ENCODE assay signal across 16 cellular contexts in the genomic region with DNA sequence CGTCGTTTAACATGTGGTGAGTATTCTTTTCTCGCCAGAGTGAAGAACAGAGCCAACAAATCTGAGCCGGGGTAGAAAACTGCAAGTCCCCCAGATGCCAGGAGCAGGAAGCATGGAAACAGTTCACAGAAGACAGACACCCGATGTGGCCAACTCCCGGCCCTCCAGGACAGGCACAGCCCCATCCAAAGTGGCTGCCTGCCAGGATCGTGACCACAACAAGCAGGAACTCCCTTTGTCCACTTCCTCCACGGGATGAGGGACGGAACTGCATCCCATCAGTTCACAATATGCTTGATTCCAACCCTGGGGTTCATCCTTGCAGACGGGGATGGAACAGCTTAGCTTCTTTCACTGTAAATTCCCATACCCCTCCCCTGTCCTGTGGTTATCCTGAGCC.
DNase-seq lines count a peak whose midpoint lies in the region; ATAC-seq and TF ChIP-seq lines count a peak whose summit lies in the region.
"Had no signal": no experiment of that assay in that cellular context is flagged by ENCODE, and none has a peak within 500 bp of the region (broad histone marks: within the 10 kb centered on the region; RNA-seq: fewer than 3 reads in every experiment).

No MANE protein-coding gene starts in this region.

- H3K36me3 Mint-ChIP-seq in activated naive CD8-positive, alpha-beta T cell treated with anti-CD3 and anti-CD28 coated beads, Interleukin-2, amount 50 U/mL, for 24 hours (ENCODE audit: low read depth) = no peaks in the 10 kb centered on the region

- H3K4me1 ChIP-seq in right cardiac atrium (ENCODE audit: control insufficient read depth, insufficient read depth, low read length) (no peaks in the 10 kb centered on the region), suprapubic skin (no peaks in the 10 kb centered on the region)
- H3K4me1 ChIP-seq: foreskin keratinocyte, left lung, pancreas had no signal

- intact Hi-C loops in right cardiac atrium (cut with DNase I) = no loop called here

- H3K27ac ChIP-seq in right cardiac atrium (ENCODE audit: low read length) (no peak overlapping the region), suprapubic skin (no peak overlapping the region)
- H3K27ac ChIP-seq: foreskin keratinocyte, left lung, pancreas had no signal

- H3K9me3 ChIP-seq in right cardiac atrium (ENCODE audit: control insufficient read depth, low read length) = peaks cover 1% of the 10 kb centered on the region
- H3K9me3 ChIP-seq in suprapubic skin = no peaks in the 10 kb centered on the region
- H3K9me3 ChIP-seq: pancreas had no signal

- no peak overlapping the region for H3K27ac Mint-ChIP-seq in activated naive CD8-positive, alpha-beta T cell treated with anti-CD3 and anti-CD28 coated beads, Interleukin-2, amount 50 U/mL, for 24 hours
- H3K27ac Mint-ChIP-seq: activated T-helper 2 cell treated with anti-CD3 and anti-CD28 coated beads, Interferon-gamma antibody, Interleukin-2, Interleukin-4, amounts not matched to agents 10 μg/mL and 5 μg/mL and 100 μg/mL, durations not matched to agents 14 hours and 24 hours and 36 hours; stimulated activated naive CD8-positive, alpha-beta T cell treated with anti-CD3 and anti-CD28 coated beads, Interleukin-15, Interleukin-2, amounts not matched to agents 100 ng/mL and 50 ng/mL, for 24 hours had no signal

- H3K9me3 Mint-ChIP-seq in activated naive CD8-positive, alpha-beta T cell treated with anti-CD3 and anti-CD28 coated beads, Interleukin-2, amount 50 U/mL, for 24 hours = peaks cover 8% of the 10 kb centered on the region
- H3K9me3 Mint-ChIP-seq: activated T-helper 2 cell treated with anti-CD3 and anti-CD28 coated beads, Interferon-gamma antibody, Interleukin-2, Interleukin-4, amounts not matched to agents 10 μg/mL and 5 μg/mL and 100 μg/mL, durations not matched to agents 14 hours and 24 hours and 36 hours; central memory CD8-positive, alpha-beta T cell; stimulated activated naive CD8-positive, alpha-beta T cell treated with anti-CD3 and anti-CD28 coated beads, Interleukin-15, Interleukin-2, amounts not matched to agents 100 ng/mL and 50 ng/mL, for 24 hours had no signal

- no peak overlapping the region for H3K4me3 ChIP-seq in HFF-Myc (replicated peaks; ENCODE audit: low read depth, low read length)
- H3K4me3 ChIP-seq in right cardiac atrium (ENCODE audit: low read length) = no peak overlapping the region
- H3K4me3 ChIP-seq in suprapubic skin = no peak overlapping the region
- H3K4me3 ChIP-seq: left lung, pancreas had no signal

- no peaks in the 10 kb centered on the region for H3K4me1 Mint-ChIP-seq in activated naive CD8-positive, alpha-beta T cell treated with anti-CD3 and anti-CD28 coated beads, Interleukin-2, amount 50 U/mL, for 24 hours
- H3K4me1 Mint-ChIP-seq: central memory CD8-positive, alpha-beta T cell had no signal

- no peak overlapping the region for H3K4me3 Mint-ChIP-seq in activated naive CD8-positive, alpha-beta T cell treated with anti-CD3 and anti-CD28 coated beads, Interleukin-2, amount 50 U/mL, for 24 hours
- H3K4me3 Mint-ChIP-seq: central memory CD8-positive, alpha-beta T cell; stimulated activated naive CD8-positive, alpha-beta T cell treated with anti-CD3 and anti-CD28 coated beads, Interleukin-15, Interleukin-2, amounts not matched to agents 100 ng/mL and 50 ng/mL, for 24 hours had no signal

- DNase-seq in HFF-Myc (ENCODE audit: extremely low read depth, low read depth) (peak; percentile 22), astrocyte of the hippocampus (ENCODE audit: low read depth, low spot score) (peak; percentile 56), right cardiac atrium (peak; percentile 71 to 83 (median 81)), suprapubic skin (ENCODE audit: low spot score in 2 of 2) (peak; percentile 83 to 84), CD1c-positive myeloid dendritic cell (ENCODE audit: extremely low spot score) (no peak)
- DNase-seq in activated naive CD8-positive, alpha-beta T cell treated with anti-CD3 and anti-CD28 coated beads, Interleukin-2, amount 50 U/mL, for 24 hours = no peak
- DNase-seq: foreskin keratinocyte; left lung; NCI-H1092; NCI-H774; stimulated activated CD4-positive, alpha-beta T cell treated with anti-CD3 and anti-CD28 coated beads, Interleukin-4, amount 100 ng/mL, for 4 hours had no signal

- TF ChIP-seq CTCF in HFF-Myc (IDR thresholded peaks at IDR 0.05; ENCODE audit: low read depth, low read length, missing control alignments) (no peak), suprapubic skin (IDR thresholded peaks at IDR 0.05) (no peak)

- no peaks in the 10 kb centered on the region for H3K36me3 ChIP-seq in suprapubic skin
- H3K36me3 ChIP-seq: left lung, pancreas had no signal

- TF ChIP-seq EP300 in suprapubic skin (IDR thresholded peaks at IDR 0.05) = no peak

- peaks cover 36% of the 10 kb centered on the region for H3K27me3 Mint-ChIP-seq in activated naive CD8-positive, alpha-beta T cell treated with anti-CD3 and anti-CD28 coated beads, Interleukin-2, amount 50 U/mL, for 24 hours

- no peak for TF ChIP-seq POLR2A in suprapubic skin (IDR thresholded peaks at IDR 0.05)

- H3K27me3 ChIP-seq in right cardiac atrium (ENCODE audit: control insufficient read depth, insufficient read depth) (peaks cover 3% of the 10 kb centered on the region), suprapubic skin (peaks cover 7% of the 10 kb centered on the region)
- H3K27me3 ChIP-seq: pancreas had no signal

- WGBS in right cardiac atrium = 36% methylated on average over 10 of the region's 10 CpGs
- 31% methylated on average over 8 of the region's 10 CpGs for WGBS in suprapubic skin

- ATAC-seq in right cardiac atrium (peak; percentile 64 to 78), GM21529 (IDR thresholded peaks at IDR 0.05; ENCODE audit: unreplicated experiment) (no peak)
- ATAC-seq in activated naive CD8-positive, alpha-beta T cell treated with anti-CD3 and anti-CD28 coated beads, Interleukin-2, amount 50 U/mL, for 24 hours = no peak
- ATAC-seq: foreskin keratinocyte, left lung had no signal

Comparison
In these comparisons a context has a peak if more than half of its experiments do, and no peak if none do; other contexts are left out.
1. DNase-seq: peak in HFF-Myc (single experiment), astrocyte of the hippocampus (single experiment), right cardiac atrium (3 of 3) and suprapubic skin (2 of 2); none in CD1c-positive myeloid dendritic cell (single experiment) and activated naive CD8-positive, alpha-beta T cell treated with anti-CD3 and anti-CD28 coated beads, Interleukin-2, amount 50 U/mL, for 24 hours (single experiment).
2. ATAC-seq: peak in right cardiac atrium (2 of 2); none in GM21529 (single experiment) and activated naive CD8-positive, alpha-beta T cell treated with anti-CD3 and anti-CD28 coated beads, Interleukin-2, amount 50 U/mL, for 24 hours (single experiment).